ENCODE assay signal across 8 cellular contexts in genomic region chr17:27651411-27652345, GRCh38. TPM values are rescaled to one million over a fixed set of nuclear protein-coding genes. Genes with fewer than 3 reads are reported as not detected.
DNase-seq lines count a peak whose midpoint lies in the region; ATAC-seq, FAIRE-seq and TF ChIP-seq lines count a peak whose summit lies in the region.

No MANE protein-coding gene starts in this region.

- DNase-seq in D721Med (ENCODE audit: insufficient read length, low spot score) (no peak), Karpas-422 (peak; percentile 82), choroid plexus epithelial cell (ENCODE audit: low read depth) (peak; percentile 57), medulla oblongata (ENCODE audit: extremely low spot score) (peak; percentile 73), DMS79 treated with DMSO at 0.1 percent for 48 hours (lab: John Stamatoyannopoulos, UW) (no peak)
- peak; percentile 36 to 69 for DNase-seq in activated CD4-positive, alpha-beta T cell treated with anti-CD3 and anti-CD28 coated beads for 4 hours
- peak; percentile 45 to 57 for DNase-seq in stimulated activated CD8-positive, alpha-beta memory T cell treated with anti-CD3 and anti-CD28 coated beads, Interleukin-2, amount 100 ng/mL, for 48 hours (ENCODE audit: low read depth in 2 of 2)

- no peak overlapping the region for H3K27ac ChIP-seq in Karpas-422 (ENCODE audit: low read length)

- no peak for FAIRE-seq in D721Med (lab: Jason Lieb, UNC)

- TF ChIP-seq CTCF in D721Med (IDR thresholded peaks at IDR 0.05; ENCODE audit: insufficient read depth, missing control alignments): peak; percentile 89
- peak; percentile 69 for TF ChIP-seq CTCF in choroid plexus epithelial cell (conservative IDR thresholded peaks at IDR 0.05; ENCODE audit: low read depth, low read length)

- H3K4me1 ChIP-seq in Karpas-422 (ENCODE audit: low read length): peaks cover 3% of the 10 kb centered on the region; the same call in 1 of the 2 replicates

- H3K9me3 ChIP-seq in Karpas-422 (ENCODE audit: low read length): no peaks in the 10 kb centered on the region

- no peaks in the 10 kb centered on the region for H3K36me3 ChIP-seq in Karpas-422 (ENCODE audit: insufficient read depth, low read length)

- no peak overlapping the region for H2AFZ ChIP-seq in Karpas-422 (ENCODE audit: low read length)

- H3K27me3 ChIP-seq in Karpas-422 (ENCODE audit: low read length): no peaks in the 10 kb centered on the region

- H3K9me2 ChIP-seq in Karpas-422 (replicated peaks; ENCODE audit: insufficient read depth, low read length): no peaks in the 10 kb centered on the region

- H3K4me3 ChIP-seq in Karpas-422 (ENCODE audit: low read length) (no peak overlapping the region), choroid plexus epithelial cell (ENCODE audit: low read depth, low read length) (no peak overlapping the region)

- no peak overlapping the region for H3K4me2 ChIP-seq in Karpas-422 (ENCODE audit: low read depth, low read length, poor library complexity, severe bottlenecking)

- H3K79me2 ChIP-seq in Karpas-422 (ENCODE audit: low read length): no peaks in the 10 kb centered on the region

- H4K20me1 ChIP-seq in Karpas-422 (ENCODE audit: insufficient read depth, low read depth, low read length): no peaks in the 10 kb centered on the region

- H3K9ac ChIP-seq in Karpas-422 (ENCODE audit: low read length): no peak overlapping the region

- no peak for ATAC-seq in HG03097 (IDR thresholded peaks at IDR 0.05; ENCODE audit: low FRiP score, unreplicated experiment)

RNA-seq across cellular contexts. Expression of gene LGALS9, which starts 20.7 kb away (rescaled TPM):
- total RNA-seq in Karpas-422 (2014; rRNA removed; shearing (Covaris generic); ENCODE audit: low replicate concordance): 3.6 and 5.4 TPM in 2 replicates

Comparison
In these comparisons a context has a peak if more than half of its experiments do, and no peak if none do; other contexts are left out.
1. DNase-seq: peak in Karpas-422 (single experiment), activated CD4-positive, alpha-beta T cell treated with anti-CD3 and anti-CD28 coated beads for 4 hours (2 of 2), choroid plexus epithelial cell (single experiment), medulla oblongata (single experiment) and stimulated activated CD8-positive, alpha-beta memory T cell treated with anti-CD3 and anti-CD28 coated beads, Interleukin-2, amount 100 ng/mL, for 48 hours (2 of 2); none in D721Med (single experiment) and DMS79 treated with DMSO at 0.1 percent for 48 hours (single experiment).